6 cellular contexts compared by ENCODE assay signal in genomic region chr7:1512781-1513656, GRCh38. TPM values are rescaled to one million over a fixed set of nuclear protein-coding genes. Genes with fewer than 3 reads are reported as not detected.
DNase-seq lines count a peak whose midpoint lies in the region; TF ChIP-seq lines count a peak whose summit lies in the region.

No MANE protein-coding gene starts in this region.

- H3K4me3 ChIP-seq in BE2C (ENCODE audit: low read depth, low read length) = no peak overlapping the region
- no peak overlapping the region for H3K4me3 ChIP-seq in MG63
- H3K4me3 ChIP-seq in adrenal gland = peak overlapping the region in 1 of 4 donors; percentile 7

- H3K18ac ChIP-seq in H9 (ENCODE audit: insufficient read length, low read depth, low read length) = no peak overlapping the region

- intact Hi-C loops in adrenal gland (cut with DNase I) = no loop called here

- H2BK15ac ChIP-seq in H9 (ENCODE audit: low read depth, low read length) = no peak overlapping the region

- no peak overlapping the region for H2BK20ac ChIP-seq in H9 (ENCODE audit: low read depth, low read length, poor library complexity, severe bottlenecking)

- no peak overlapping the region for H2BK120ac ChIP-seq in H9 (ENCODE audit: low read depth, low read length, poor library complexity, severe bottlenecking)

- H4K5ac ChIP-seq in H9 (ENCODE audit: insufficient read length, low read depth, low read length) = no peak overlapping the region

- H3K27me3 ChIP-seq in BE2C (no peaks in the 10 kb centered on the region; the same call in 1 of the 2 replicates), MG63 (no peaks in the 10 kb centered on the region), adrenal gland (no peaks in the 10 kb centered on the region), H9 (ENCODE audit: insufficient read depth, low read length) (no peaks in the 10 kb centered on the region)

- peaks cover 0 to 3% of the 10 kb centered on the region in 2 experiments; a peak in 2 of 4 replicates for H3K4me1 Mint-ChIP-seq in H9

- no peak overlapping the region for H4K8ac ChIP-seq in H9 (replicated peaks; ENCODE audit: insufficient read length, low read depth, low read length)

- TF ChIP-seq CTCF in BE2C (IDR thresholded peaks at IDR 0.05; ENCODE audit: low read depth, low read length) (no peak), adrenal gland (IDR thresholded peaks at IDR 0.05) (no peak), H9 (conservative IDR thresholded peaks at IDR 0.05) (no peak)

- 48 to 53% (median 50%) methylated on average over 27 to 35 of the region's 35 CpGs for whole genome bisulfite sequencing in adrenal gland, 4 donors
- no CpG with 5 or more reads among the region's 35 CpGs for WGBS in H9 (ENCODE audit: extremely low coverage, insufficient read length, low lambda C conversion rate)

- H3K4me2 ChIP-seq in H9 (ENCODE audit: insufficient read depth, insufficient read length, low read length) = no peak overlapping the region

- H3K36me3 ChIP-seq in BE2C = no peaks in the 10 kb centered on the region
- H3K36me3 ChIP-seq in MG63 = no peaks in the 10 kb centered on the region
- no peaks in the 10 kb centered on the region for H3K36me3 ChIP-seq in adrenal gland (replicated peaks in 1 of 2)

- H2BK5ac ChIP-seq in H9 (ENCODE audit: insufficient read length, low read length) = no peak overlapping the region

- no peak overlapping the region for H3T11ph ChIP-seq in H9 (ENCODE audit: low read length)

- no peak overlapping the region for H3K4ac ChIP-seq in H9 (ENCODE audit: low read depth, low read length)

- H3K9me3 ChIP-seq in BE2C (no peaks in the 10 kb centered on the region), MG63 (no peaks in the 10 kb centered on the region), adrenal gland (replicated peaks in 1 of 3) (no peaks in the 10 kb centered on the region), H9 (ENCODE audit: control insufficient read depth, low read depth, low read length) (no peaks in the 10 kb centered on the region)

- H4K91ac ChIP-seq in H9 (ENCODE audit: insufficient read length, low read depth, low read length) = no peak overlapping the region

- H3K23ac ChIP-seq in H9 (ENCODE audit: insufficient read length, low read depth, low read length) = no peak overlapping the region

- no peaks in the 10 kb centered on the region for H3K79me1 ChIP-seq in H9 (ENCODE audit: insufficient read depth, low read depth, low read length, poor library complexity, severe bottlenecking)

- H3K9ac ChIP-seq in H9 (ENCODE audit: extremely low read depth, insufficient read length, low read length) = no peak overlapping the region

- H4K20me1 ChIP-seq in H9 (ENCODE audit: control insufficient read depth, insufficient read depth, insufficient read length) = no peaks in the 10 kb centered on the region

- no peaks in the 10 kb centered on the region for H3K36me3 Mint-ChIP-seq in H9 (ENCODE audit: insufficient read depth in 1 of 3, low read depth in 3 of 3)

- H3K79me2 ChIP-seq in H9 (ENCODE audit: insufficient read depth, low read length) = no peaks in the 10 kb centered on the region

- no peaks in the 10 kb centered on the region for H3K9me3 Mint-ChIP-seq in H9

- H2BK12ac ChIP-seq in H9 (ENCODE audit: insufficient read length, low read depth, low read length) = no peak overlapping the region

- H2AK5ac ChIP-seq in H9 (ENCODE audit: insufficient read length, low read length) = no peak overlapping the region

- no peak overlapping the region for H3K4me3 Mint-ChIP-seq in H9

- H3K27ac Mint-ChIP-seq in H9 = no peak overlapping the region

- no peak overlapping the region for H3K56ac ChIP-seq in H9 (ENCODE audit: insufficient read length, low read depth, low read length)

- H3K14ac ChIP-seq in H9 (ENCODE audit: insufficient read depth, low read length) = no peak overlapping the region; the same call in 1 of the 2 replicates

- no peak overlapping the region for H2AFZ ChIP-seq in H9 (ENCODE audit: low read length)

- peaks cover 2% of the 10 kb centered on the region for H3K27me3 Mint-ChIP-seq in H9 (ENCODE audit: low read depth)

- TF ChIP-seq POLR2A in adrenal gland (IDR thresholded peaks at IDR 0.05) = no peak

- H3K27ac ChIP-seq in adrenal gland = peak overlapping the region in 4 of 5 donors; percentile 64 to 91 (median 78)
- H3K27ac ChIP-seq in H9 (ENCODE audit: insufficient read length, low read depth, low read length) = no peak overlapping the region

- H3K4me1 ChIP-seq in BE2C (no peaks in the 10 kb centered on the region), adrenal gland (replicated peaks in 1 of 2) (no peaks in the 10 kb centered on the region), H9 (ENCODE audit: insufficient read depth, low read length) (no peaks in the 10 kb centered on the region)

- no peaks in the 10 kb centered on the region for H3K23me2 ChIP-seq in H9 (ENCODE audit: insufficient read length, low read depth, low read length, poor library complexity, severe bottlenecking)

- DNase-seq in BE2C (peak; percentile 15), MG63 (peak; percentile 85), adrenal gland (peak; percentile 67 to 91 (median 82)), middle frontal gyrus (ENCODE audit: extremely low spot score, low spot score) (peak; percentile 64), putamen (ENCODE audit: low spot score) (no peak), H9 (no peak)

RNA-seq across cellular contexts. Expression of gene INTS1, which starts 8.8 kb away (rescaled TPM):
- 280 TPM for polyA plus RNA-seq in BE2C (2012; ENCODE audit: insufficient read depth, insufficient read length, low read depth)
- total RNA-seq in MG63 (2014; rRNA removed; shearing (Covaris generic); ENCODE audit: low replicate concordance) = 34.2 and 48.6 TPM in 2 replicates
- total RNA-seq in adrenal gland (100 to 1,000 TPM in 2 of 8 donors, 10 to 100 TPM in 6; 44.3 to 110 (median 72.8) TPM), H9 (2021) (133 and 135 TPM in 2 replicates)
- polyA plus RNA-seq in adrenal gland = 100 to 1,000 TPM in 1 of 3 donors, 10 to 100 TPM in 1, 1 to 10 TPM in 1; 4.7 to 152 (median 77.6) TPM

RNA-seq across cellular contexts. Expression of gene MAFK, which starts 17.5 kb away (rescaled TPM):
- polyA plus RNA-seq in BE2C (2012; ENCODE audit: insufficient read depth, insufficient read length, low read depth) = 1.6 TPM
- 18.7 and 25.3 TPM in 2 replicates for total RNA-seq in MG63 (2014; rRNA removed; shearing (Covaris generic); ENCODE audit: low replicate concordance)
- total RNA-seq in adrenal gland (10 to 100 TPM; 17.2 to 34.1 (median 20.6) TPM), H9 (2021) (15.6 and 16.3 TPM in 2 replicates)
- polyA plus RNA-seq in adrenal gland = 10 to 100 TPM in 2 of 3 donors, 1 to 10 TPM in 1; 1.5 to 72.2 (median 37.6) TPM

RNA-seq across cellular contexts. Expression of gene TMEM184A, which starts 43.0 kb away (rescaled TPM):
- polyA plus RNA-seq in BE2C (2012; ENCODE audit: insufficient read depth, insufficient read length, low read depth) = 0.59 TPM
- total RNA-seq in MG63 (2014; rRNA removed; shearing (Covaris generic); ENCODE audit: low replicate concordance) = not detected in 2 replicates
- total RNA-seq in adrenal gland = 1 to 10 TPM in 2 of 8 donors, under 1 TPM in 5, not detected in 1; 0.06 to 1.3 (median 0.72) TPM
- polyA plus RNA-seq in adrenal gland = 1 to 10 TPM in 2 of 3 donors, not detected in 1; 1.2 to 2.1 TPM
- 1.3 and 1.5 TPM in 2 replicates for total RNA-seq in H9 (2021)

RNA-seq across cellular contexts. Expression of gene MICALL2, which starts 53.7 kb away (rescaled TPM):
- polyA plus RNA-seq in BE2C (2012; ENCODE audit: insufficient read depth, insufficient read length, low read depth) = 0.34 TPM
- 7.9 and 13.5 TPM in 2 replicates for total RNA-seq in MG63 (2014; rRNA removed; shearing (Covaris generic); ENCODE audit: low replicate concordance)
- 100 to 1,000 TPM in 2 of 8 donors, 10 to 100 TPM in 6; 29.9 to 174 (median 77.7) TPM for total RNA-seq in adrenal gland
- polyA plus RNA-seq in adrenal gland = 1,000 to 10,000 TPM in 1 of 3 donors, 100 to 1,000 TPM in 1, 1 to 10 TPM in 1; 7.9 to 1,057 (median 368) TPM
- 7.1 and 8.4 TPM in 2 replicates for total RNA-seq in H9 (2021)

RNA-seq across cellular contexts. Expression of gene PSMG3, which starts 56.8 kb away (rescaled TPM):
- 179 TPM for polyA plus RNA-seq in BE2C (2012; ENCODE audit: insufficient read depth, insufficient read length, low read depth)
- total RNA-seq in MG63 (2014; rRNA removed; shearing (Covaris generic); ENCODE audit: low replicate concordance) = 37.9 and 95.1 TPM in 2 replicates
- total RNA-seq in adrenal gland (10 to 100 TPM; 19.1 to 64.3 (median 25.5) TPM), H9 (2021) (63.0 and 71.1 TPM in 2 replicates)
- 10 to 100 TPM; 17.3 to 82.7 (median 68.4) TPM for polyA plus RNA-seq in adrenal gland

Comparison
In these comparisons a context has a peak if more than half of its experiments do, and no peak if none do; other contexts are left out.
1. DNase-seq: peak in BE2C (single experiment), MG63 (single experiment), adrenal gland (7 of 7) and middle frontal gyrus (single experiment); none in putamen (single experiment) and H9 (single experiment).